1 cellular context compared by ENCODE assay signal in the genomic region with DNA sequence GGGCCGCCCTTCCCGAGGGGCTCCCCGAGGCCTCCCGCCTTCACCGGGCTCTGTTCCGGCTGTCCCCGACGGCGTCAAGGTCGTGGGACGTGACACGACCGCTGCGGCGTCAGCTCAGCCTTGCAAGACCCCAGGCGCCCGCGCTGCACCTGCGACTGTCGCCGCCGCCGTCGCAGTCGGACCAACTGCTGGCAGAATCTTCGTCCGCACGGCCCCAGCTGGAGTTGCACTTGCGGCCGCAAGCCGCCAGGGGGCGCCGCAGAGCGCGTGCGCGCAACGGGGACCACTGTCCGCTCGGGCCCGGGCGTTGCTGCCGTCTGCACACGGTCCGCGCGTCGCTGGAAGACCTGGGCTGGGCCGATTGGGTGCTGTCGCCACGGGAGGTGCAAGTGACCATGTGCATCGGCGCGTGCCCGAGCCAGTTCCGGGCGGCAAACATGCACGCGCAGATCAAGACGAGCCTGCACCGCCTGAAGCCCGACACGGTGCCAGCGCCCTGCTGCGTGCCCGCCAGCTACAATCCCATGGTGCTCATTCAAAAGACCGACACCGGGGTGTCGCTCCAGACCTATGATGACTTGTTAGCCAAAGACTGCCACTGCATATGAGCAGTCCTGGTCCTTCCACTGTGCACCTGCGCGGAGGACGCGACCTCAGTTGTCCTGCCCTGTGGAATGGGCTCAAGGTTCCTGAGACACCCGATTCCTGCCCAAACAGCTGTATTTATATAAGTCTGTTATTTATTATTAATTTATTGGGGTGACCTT.
TF ChIP-seq lines count a peak whose summit lies in the region.

No MANE protein-coding gene starts in this region.

TF ChIP-seq in GM12878, 131 proteins besides CTCF, POLR2A, EP300 and RAD21 (continued from another document):
- TF ChIP-seq, protein P1, sequence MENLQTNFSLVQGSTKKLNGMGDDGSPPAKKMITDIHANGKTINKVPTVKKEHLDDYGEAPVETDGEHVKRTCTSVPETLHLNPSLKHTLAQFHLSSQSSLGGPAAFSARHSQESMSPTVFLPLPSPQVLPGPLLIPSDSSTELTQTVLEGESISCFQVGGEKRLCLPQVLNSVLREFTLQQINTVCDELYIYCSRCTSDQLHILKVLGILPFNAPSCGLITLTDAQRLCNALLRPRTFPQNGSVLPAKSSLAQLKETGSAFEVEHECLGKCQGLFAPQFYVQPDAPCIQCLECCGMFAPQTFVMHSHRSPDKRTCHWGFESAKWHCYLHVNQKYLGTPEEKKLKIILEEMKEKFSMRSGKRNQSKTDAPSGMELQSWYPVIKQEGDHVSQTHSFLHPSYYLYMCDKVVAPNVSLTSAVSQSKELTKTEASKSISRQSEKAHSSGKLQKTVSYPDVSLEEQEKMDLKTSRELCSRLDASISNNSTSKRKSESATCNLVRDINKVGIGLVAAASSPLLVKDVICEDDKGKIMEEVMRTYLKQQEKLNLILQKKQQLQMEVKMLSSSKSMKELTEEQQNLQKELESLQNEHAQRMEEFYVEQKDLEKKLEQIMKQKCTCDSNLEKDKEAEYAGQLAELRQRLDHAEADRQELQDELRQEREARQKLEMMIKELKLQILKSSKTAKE (IDR thresholded peaks at IDR 0.05; ENCODE audit: low read depth, poor library complexity, severe bottlenecking) = no peak
- TF ChIP-seq LARP7 (IDR thresholded peaks at IDR 0.05) = peak; percentile 85
- no peak for TF ChIP-seq KLF5 (IDR thresholded peaks at IDR 0.05; ENCODE audit: partially characterized antibody)
- TF ChIP-seq STAT3 (IDR thresholded peaks at IDR 0.05; ENCODE audit: low read depth, low read length) = no peak
- TF ChIP-seq, protein P2, sequence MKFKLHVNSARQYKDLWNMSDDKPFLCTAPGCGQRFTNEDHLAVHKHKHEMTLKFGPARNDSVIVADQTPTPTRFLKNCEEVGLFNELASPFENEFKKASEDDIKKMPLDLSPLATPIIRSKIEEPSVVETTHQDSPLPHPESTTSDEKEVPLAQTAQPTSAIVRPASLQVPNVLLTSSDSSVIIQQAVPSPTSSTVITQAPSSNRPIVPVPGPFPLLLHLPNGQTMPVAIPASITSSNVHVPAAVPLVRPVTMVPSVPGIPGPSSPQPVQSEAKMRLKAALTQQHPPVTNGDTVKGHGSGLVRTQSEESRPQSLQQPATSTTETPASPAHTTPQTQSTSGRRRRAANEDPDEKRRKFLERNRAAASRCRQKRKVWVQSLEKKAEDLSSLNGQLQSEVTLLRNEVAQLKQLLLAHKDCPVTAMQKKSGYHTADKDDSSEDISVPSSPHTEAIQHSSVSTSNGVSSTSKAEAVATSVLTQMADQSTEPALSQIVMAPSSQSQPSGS (IDR thresholded peaks at IDR 0.05; ENCODE audit: low read length) = no peak
- TF ChIP-seq, protein P3, sequence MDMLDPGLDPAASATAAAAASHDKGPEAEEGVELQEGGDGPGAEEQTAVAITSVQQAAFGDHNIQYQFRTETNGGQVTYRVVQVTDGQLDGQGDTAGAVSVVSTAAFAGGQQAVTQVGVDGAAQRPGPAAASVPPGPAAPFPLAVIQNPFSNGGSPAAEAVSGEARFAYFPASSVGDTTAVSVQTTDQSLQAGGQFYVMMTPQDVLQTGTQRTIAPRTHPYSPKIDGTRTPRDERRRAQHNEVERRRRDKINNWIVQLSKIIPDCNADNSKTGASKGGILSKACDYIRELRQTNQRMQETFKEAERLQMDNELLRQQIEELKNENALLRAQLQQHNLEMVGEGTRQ (IDR thresholded peaks at IDR 0.05; ENCODE audit: borderline replicate concordance, low read depth, low read length) = no peak
- 0 out of 2 replicates have a peak, but pooled peaks have one; percentile 50 for TF ChIP-seq TARDBP (IDR thresholded peaks at IDR 0.05; ENCODE audit: borderline replicate concordance)
- peak; percentile 80 for TF ChIP-seq BACH1 (IDR thresholded peaks at IDR 0.05; ENCODE audit: borderline replicate concordance)
- TF ChIP-seq NBN (IDR thresholded peaks at IDR 0.05) = peak; percentile 18; the same call in 1 of the 2 replicates
- peak; percentile 65 for TF ChIP-seq MYC (IDR thresholded peaks at IDR 0.05; ENCODE audit: insufficient read depth, insufficient read length, insufficient replicate concordance, low read length, severe bottlenecking)
- peak; percentile 31 for TF ChIP-seq RELA (IDR thresholded peaks at IDR 0.05; ENCODE audit: borderline replicate concordance, partially characterized antibody)
- peak; percentile 33; the same call in 1 of the 2 replicates for TF ChIP-seq MXI1 (IDR thresholded peaks at IDR 0.05; ENCODE audit: low read depth, low read length)
- TF ChIP-seq ZNF384 (IDR thresholded peaks at IDR 0.05; ENCODE audit: borderline replicate concordance, low read depth, low read length) = no peak
- TF ChIP-seq WRNIP1 (IDR thresholded peaks at IDR 0.05; ENCODE audit: borderline replicate concordance, low read depth, low read length) = no peak
- peak; percentile 56 for TF ChIP-seq CREM (IDR thresholded peaks at IDR 0.05; ENCODE audit: low read depth)
- TF ChIP-seq HDGF (IDR thresholded peaks at IDR 0.05) = no peak
- no peak for TF ChIP-seq ZNF622 (IDR thresholded peaks at IDR 0.05)
- TF ChIP-seq EZH2 (IDR thresholded peaks at IDR 0.05; ENCODE audit: borderline replicate concordance, control insufficient read depth, low read depth, low read length) = no peak
- no peak for TF ChIP-seq NR2C1 (IDR thresholded peaks at IDR 0.05)
- no peak for TF ChIP-seq YBX1 (IDR thresholded peaks at IDR 0.05)
- TF ChIP-seq TBL1XR1 (IDR thresholded peaks at IDR 0.05; ENCODE audit: low read depth, low read length) = peak; percentile 56
- TF ChIP-seq, protein P4, sequence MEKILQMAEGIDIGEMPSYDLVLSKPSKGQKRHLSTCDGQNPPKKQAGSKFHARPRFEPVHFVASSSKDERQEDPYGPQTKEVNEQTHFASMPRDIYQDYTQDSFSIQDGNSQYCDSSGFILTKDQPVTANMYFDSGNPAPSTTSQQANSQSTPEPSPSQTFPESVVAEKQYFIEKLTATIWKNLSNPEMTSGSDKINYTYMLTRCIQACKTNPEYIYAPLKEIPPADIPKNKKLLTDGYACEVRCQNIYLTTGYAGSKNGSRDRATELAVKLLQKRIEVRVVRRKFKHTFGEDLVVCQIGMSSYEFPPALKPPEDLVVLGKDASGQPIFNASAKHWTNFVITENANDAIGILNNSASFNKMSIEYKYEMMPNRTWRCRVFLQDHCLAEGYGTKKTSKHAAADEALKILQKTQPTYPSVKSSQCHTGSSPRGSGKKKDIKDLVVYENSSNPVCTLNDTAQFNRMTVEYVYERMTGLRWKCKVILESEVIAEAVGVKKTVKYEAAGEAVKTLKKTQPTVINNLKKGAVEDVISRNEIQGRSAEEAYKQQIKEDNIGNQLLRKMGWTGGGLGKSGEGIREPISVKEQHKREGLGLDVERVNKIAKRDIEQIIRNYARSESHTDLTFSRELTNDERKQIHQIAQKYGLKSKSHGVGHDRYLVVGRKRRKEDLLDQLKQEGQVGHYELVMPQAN (conservative IDR thresholded peaks at IDR 0.05) = 0 out of 2 replicates have a peak, but pooled peaks have one; percentile 44
- TF ChIP-seq POLR2AphosphoS5 (IDR thresholded peaks at IDR 0.05; ENCODE audit: low read length) = no peak
- TF ChIP-seq, protein P5, sequence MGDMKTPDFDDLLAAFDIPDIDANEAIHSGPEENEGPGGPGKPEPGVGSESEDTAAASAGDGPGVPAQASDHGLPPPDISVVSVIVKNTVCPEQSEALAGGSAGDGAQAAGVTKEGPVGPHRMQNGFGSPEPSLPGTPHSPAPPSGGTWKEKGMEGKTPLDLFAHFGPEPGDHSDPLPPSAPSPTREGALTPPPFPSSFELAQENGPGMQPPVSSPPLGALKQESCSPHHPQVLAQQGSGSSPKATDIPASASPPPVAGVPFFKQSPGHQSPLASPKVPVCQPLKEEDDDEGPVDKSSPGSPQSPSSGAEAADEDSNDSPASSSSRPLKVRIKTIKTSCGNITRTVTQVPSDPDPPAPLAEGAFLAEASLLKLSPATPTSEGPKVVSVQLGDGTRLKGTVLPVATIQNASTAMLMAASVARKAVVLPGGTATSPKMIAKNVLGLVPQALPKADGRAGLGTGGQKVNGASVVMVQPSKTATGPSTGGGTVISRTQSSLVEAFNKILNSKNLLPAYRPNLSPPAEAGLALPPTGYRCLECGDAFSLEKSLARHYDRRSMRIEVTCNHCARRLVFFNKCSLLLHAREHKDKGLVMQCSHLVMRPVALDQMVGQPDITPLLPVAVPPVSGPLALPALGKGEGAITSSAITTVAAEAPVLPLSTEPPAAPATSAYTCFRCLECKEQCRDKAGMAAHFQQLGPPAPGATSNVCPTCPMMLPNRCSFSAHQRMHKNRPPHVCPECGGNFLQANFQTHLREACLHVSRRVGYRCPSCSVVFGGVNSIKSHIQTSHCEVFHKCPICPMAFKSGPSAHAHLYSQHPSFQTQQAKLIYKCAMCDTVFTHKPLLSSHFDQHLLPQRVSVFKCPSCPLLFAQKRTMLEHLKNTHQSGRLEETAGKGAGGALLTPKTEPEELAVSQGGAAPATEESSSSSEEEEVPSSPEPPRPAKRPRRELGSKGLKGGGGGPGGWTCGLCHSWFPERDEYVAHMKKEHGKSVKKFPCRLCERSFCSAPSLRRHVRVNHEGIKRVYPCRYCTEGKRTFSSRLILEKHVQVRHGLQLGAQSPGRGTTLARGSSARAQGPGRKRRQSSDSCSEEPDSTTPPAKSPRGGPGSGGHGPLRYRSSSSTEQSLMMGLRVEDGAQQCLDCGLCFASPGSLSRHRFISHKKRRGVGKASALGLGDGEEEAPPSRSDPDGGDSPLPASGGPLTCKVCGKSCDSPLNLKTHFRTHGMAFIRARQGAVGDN (IDR thresholded peaks at IDR 0.05) = peak; percentile 86
- peak; percentile 64; the same call in 1 of the 2 replicates for TF ChIP-seq CREB1 (IDR thresholded peaks at IDR 0.05; ENCODE audit: low read depth)
